Comparison of ENCODE assay signal across 11 cellular contexts in the genomic region with DNA sequence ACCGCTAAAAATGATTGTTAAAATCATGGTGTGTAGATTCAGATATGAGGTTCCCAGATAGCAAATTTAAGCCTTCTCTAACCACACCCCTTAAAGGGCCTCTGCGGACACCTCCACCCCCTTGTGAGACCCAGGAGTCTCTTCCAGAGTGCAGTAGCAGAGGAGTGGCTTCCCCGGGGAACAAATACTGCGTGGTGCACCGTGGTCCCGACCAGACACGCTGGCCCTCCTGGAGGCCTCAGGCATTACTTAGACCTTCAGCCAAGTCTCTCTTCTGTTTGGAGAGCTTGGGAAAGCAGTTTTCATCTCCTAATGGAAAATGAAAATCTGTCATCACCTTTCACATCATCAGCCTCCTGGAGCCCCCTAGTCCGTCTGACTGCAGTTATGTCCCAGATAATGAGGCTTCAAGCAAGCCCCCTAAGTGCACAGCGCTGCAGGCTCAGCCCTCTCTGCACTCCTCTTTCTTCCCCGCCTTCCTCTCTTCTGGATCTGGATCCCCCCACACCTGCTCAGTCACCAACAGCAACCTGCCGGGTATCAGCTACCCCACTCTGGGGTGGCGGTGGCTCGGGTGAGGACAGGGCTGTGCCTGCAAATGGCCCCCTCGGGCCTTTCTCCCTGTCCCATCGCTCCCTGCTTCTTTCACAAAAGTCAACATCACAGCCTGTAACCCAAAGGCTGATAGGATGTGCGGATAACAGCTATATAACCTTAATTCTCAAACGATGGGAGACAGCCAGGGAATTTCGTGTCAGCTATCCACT. TPM values are rescaled to one million over a fixed set of nuclear protein-coding genes. Genes with fewer than 3 reads are reported as not detected.
DNase-seq lines count a peak whose midpoint lies in the region; ATAC-seq, FAIRE-seq and TF ChIP-seq lines count a peak whose summit lies in the region.
"Had no signal": no experiment of that assay in that cellular context is flagged by ENCODE, and none has a peak within 500 bp of the region (broad histone marks: within the 10 kb centered on the region; RNA-seq: fewer than 3 reads in every experiment).

No MANE protein-coding gene starts in this region.

- ATAC-seq in heart left ventricle (no peak), activated B cell treated with CpG ODN at 0.5 μM for 24 hours (ENCODE audit: low read depth) (no peak), GM18873 (IDR thresholded peaks at IDR 0.05; ENCODE audit: low FRiP score, unreplicated experiment) (no peak), GM18867 (IDR thresholded peaks at IDR 0.05; ENCODE audit: unreplicated experiment) (no peak)

- H2AFZ ChIP-seq in hepatocyte: no peak overlapping the region

- POLR2A ChIA-PET in activated B cell treated with CpG ODN at 0.5 μM for 24 hours (lab: Charles Lee): interaction anchor here (0.6 to 20.1 kb wide), 14 partner anchors 10 to 104 kb away, joined by 3 to 1007 read pairs (median 23); a partner anchor contains a TSS

- no peaks in the 10 kb centered on the region for H3K27me3 Mint-ChIP-seq in activated B cell treated with CpG ODN at 0.5 μM for 24 hours

- TF ChIP-seq CTCF in right atrium auricular region (IDR thresholded peaks at IDR 0.05) (no peak), heart left ventricle (IDR thresholded peaks at IDR 0.05) (no peak), activated B cell treated with CpG ODN at 0.5 μM for 24 hours (IDR thresholded peaks at IDR 0.05) (no peak), hepatocyte (IDR thresholded peaks at IDR 0.05; ENCODE audit: poor library complexity) (no peak), thyroid gland (IDR thresholded peaks at IDR 0.05) (no peak)

- H3K36me3 ChIP-seq in right atrium auricular region (no peaks in the 10 kb centered on the region), heart left ventricle (no peaks in the 10 kb centered on the region), hepatocyte (replicated peaks; ENCODE audit: insufficient read depth, low read depth) (no peaks in the 10 kb centered on the region), thyroid gland (no peaks in the 10 kb centered on the region)
- H3K36me3 ChIP-seq: breast epithelium, heart right ventricle had no signal

- H3K36me3 Mint-ChIP-seq in activated B cell treated with CpG ODN at 0.5 μM for 24 hours (ENCODE audit: low read depth): no peaks in the 10 kb centered on the region

- H3K4me2 ChIP-seq in hepatocyte: peak overlapping the region; percentile 9

- H3K27ac Mint-ChIP-seq in activated B cell treated with CpG ODN at 0.5 μM for 24 hours: peak overlapping the region; percentile 98

- H3K79me2 ChIP-seq in hepatocyte: no peaks in the 10 kb centered on the region

- intact Hi-C loops in heart left ventricle (cut with DNase I): loop anchor here in 9 of 10 donors (1.0 to 10.0 kb wide), 9 partner anchors 56 to 399 kb away; a partner anchor contains a TSS
- intact Hi-C loops in activated B cell treated with CpG ODN at 0.5 μM for 24 hours (cut with micrococcal nuclease): loop anchor here (1.0 kb wide), 4 partner anchors 31 to 95 kb away; no protein-coding TSS in a partner anchor
- intact Hi-C loops in thyroid gland (cut with DNase I): loop anchor here (5.0 kb wide), 1 partner anchor 61 kb away; a partner anchor contains a TSS

- no peaks in the 10 kb centered on the region for H3K9me3 Mint-ChIP-seq in activated B cell treated with CpG ODN at 0.5 μM for 24 hours

- H3K27ac ChIP-seq in right atrium auricular region (no peak overlapping the region), heart left ventricle (no peak overlapping the region), hepatocyte (peak overlapping the region; percentile 74), thyroid gland (peak overlapping the region; percentile 68 to 86 (median 79))

- no peaks in the 10 kb centered on the region for H4K20me1 ChIP-seq in hepatocyte (ENCODE audit: insufficient read depth, poor library complexity, severe bottlenecking)

- H3K4me3 ChIP-seq in right atrium auricular region: no peak overlapping the region
- no peak overlapping the region for H3K4me3 ChIP-seq in heart left ventricle
- no peak overlapping the region for H3K4me3 ChIP-seq in hepatocyte
- no peak overlapping the region for H3K4me3 ChIP-seq in thyroid gland (replicated peaks in 1 of 3)
- H3K4me3 ChIP-seq: heart right ventricle had no signal

- H3K4me1 ChIP-seq in right atrium auricular region: no peaks in the 10 kb centered on the region
- peaks cover 0 to 52% (median 5%) of the 10 kb centered on the region in 12 donors for H3K4me1 ChIP-seq in heart left ventricle
- peaks cover 18% of the 10 kb centered on the region for H3K4me1 ChIP-seq in hepatocyte (ENCODE audit: insufficient read depth)
- H3K4me1 ChIP-seq in thyroid gland: peaks cover 27 to 34% of the 10 kb centered on the region in 2 donors

- TF ChIP-seq POLR2A in heart left ventricle (IDR thresholded peaks at IDR 0.05): no peak
- no peak for TF ChIP-seq POLR2A in thyroid gland (IDR thresholded peaks at IDR 0.05)

- H3K4me3 Mint-ChIP-seq in activated B cell treated with CpG ODN at 0.5 μM for 24 hours: peak overlapping the region; percentile 67

- no peaks in the 10 kb centered on the region for H3K9me2 ChIP-seq in hepatocyte (replicated peaks; ENCODE audit: insufficient read depth)

- no peaks in the 10 kb centered on the region for H3K9me3 ChIP-seq in right atrium auricular region
- no peaks in the 10 kb centered on the region for H3K9me3 ChIP-seq in heart left ventricle
- H3K9me3 ChIP-seq in hepatocyte (ENCODE audit: low read depth): no peaks in the 10 kb centered on the region
- H3K9me3 ChIP-seq in thyroid gland: no peaks in the 10 kb centered on the region
- H3K9me3 ChIP-seq: breast epithelium, heart right ventricle had no signal

- H3K4me1 Mint-ChIP-seq in activated B cell treated with CpG ODN at 0.5 μM for 24 hours: peaks cover 93% of the 10 kb centered on the region

- H3K27me3 ChIP-seq in right atrium auricular region: no peaks in the 10 kb centered on the region
- peaks cover 0 to 9% (median 0%) of the 10 kb centered on the region in 9 donors for H3K27me3 ChIP-seq in heart left ventricle
- H3K27me3 ChIP-seq in hepatocyte: no peaks in the 10 kb centered on the region
- no peaks in the 10 kb centered on the region for H3K27me3 ChIP-seq in thyroid gland
- H3K27me3 ChIP-seq: breast epithelium had no signal

- DNase-seq in right atrium auricular region (ENCODE audit: low spot score) (peak; percentile 48), heart left ventricle (no peak), activated B cell treated with CpG ODN at 0.5 μM for 24 hours (no peak), hepatocyte (ENCODE audit: low spot score) (no peak), thyroid gland (peak; percentile 18 to 27), urothelium cell line (ENCODE audit: low spot score) (no peak)
- DNase-seq: occipital lobe had no signal

- CTCF ChIA-PET in activated B cell treated with CpG ODN at 0.5 μM for 24 hours (lab: Charles Lee): interaction anchor here (1.0 to 8.1 kb wide), 23 partner anchors 9 to 310 kb away, joined by 3 to 205 read pairs (median 10); a partner anchor contains a TSS

- WGBS in heart left ventricle, 4 donors: 55 to 57% (median 56%) methylated on average over 17 to 18 of the region's 18 CpGs
- WGBS in hepatocyte (ENCODE audit: low lambda C conversion rate, missing lambda C conversion rate): 62% methylated on average over 18 of the region's 18 CpGs
- 47 to 56% methylated on average over 18 of the region's 18 CpGs for WGBS in thyroid gland, 2 donors

- FAIRE-seq in urothelium cell line (lab: Jason Lieb, UNC): no peak

RNA-seq across cellular contexts. Expression of a gene that starts 58.8 kb away (rescaled TPM):
- total RNA-seq in right atrium auricular region: 1 to 10 TPM; 2.0 to 3.2 TPM
- 1 to 10 TPM in 6 of 9 donors, under 1 TPM in 3; 0.51 to 9.3 (median 1.4) TPM for total RNA-seq in heart left ventricle
- under 1 TPM; 0.23 to 0.32 TPM for polyA plus RNA-seq in heart left ventricle
- total RNA-seq in activated B cell treated with CpG ODN at 0.5 μM for 24 hours: 129 TPM in 2 replicates
- total RNA-seq in hepatocyte: 4.4 and 4.9 TPM in 2 replicates
- polyA plus RNA-seq in hepatocyte: 1.9 and 2.9 TPM in 2 replicates
- total RNA-seq in thyroid gland: 1 to 10 TPM; 1.1 to 3.7 (median 1.7) TPM

Comparison
In these comparisons a context has a peak if more than half of its experiments do, and no peak if none do; other contexts are left out.
1. DNase-seq: peak in right atrium auricular region (single experiment) and thyroid gland (2 of 2); none in heart left ventricle (0 of 5), activated B cell treated with CpG ODN at 0.5 μM for 24 hours (single experiment), hepatocyte (single experiment) and urothelium cell line (single experiment).
2. H3K27ac ChIP-seq: peak in hepatocyte (single experiment) and thyroid gland (3 of 3); none in right atrium auricular region (0 of 2) and heart left ventricle (0 of 12).
3. RNA of a gene that starts 58.8 kb away (total RNA-seq): 129 TPM in activated B cell treated with CpG ODN at 0.5 μM for 24 hours; 4.4 to 4.9 TPM in hepatocyte, 2.0 to 3.2 TPM in right atrium auricular region, 1.1 to 3.7 TPM in thyroid gland and 0.51 to 9.3 TPM in heart left ventricle; every median in the first group is over 10 times any median in the second.